Comparison of ENCODE assay signal across 8 cellular contexts in the genomic region with DNA sequence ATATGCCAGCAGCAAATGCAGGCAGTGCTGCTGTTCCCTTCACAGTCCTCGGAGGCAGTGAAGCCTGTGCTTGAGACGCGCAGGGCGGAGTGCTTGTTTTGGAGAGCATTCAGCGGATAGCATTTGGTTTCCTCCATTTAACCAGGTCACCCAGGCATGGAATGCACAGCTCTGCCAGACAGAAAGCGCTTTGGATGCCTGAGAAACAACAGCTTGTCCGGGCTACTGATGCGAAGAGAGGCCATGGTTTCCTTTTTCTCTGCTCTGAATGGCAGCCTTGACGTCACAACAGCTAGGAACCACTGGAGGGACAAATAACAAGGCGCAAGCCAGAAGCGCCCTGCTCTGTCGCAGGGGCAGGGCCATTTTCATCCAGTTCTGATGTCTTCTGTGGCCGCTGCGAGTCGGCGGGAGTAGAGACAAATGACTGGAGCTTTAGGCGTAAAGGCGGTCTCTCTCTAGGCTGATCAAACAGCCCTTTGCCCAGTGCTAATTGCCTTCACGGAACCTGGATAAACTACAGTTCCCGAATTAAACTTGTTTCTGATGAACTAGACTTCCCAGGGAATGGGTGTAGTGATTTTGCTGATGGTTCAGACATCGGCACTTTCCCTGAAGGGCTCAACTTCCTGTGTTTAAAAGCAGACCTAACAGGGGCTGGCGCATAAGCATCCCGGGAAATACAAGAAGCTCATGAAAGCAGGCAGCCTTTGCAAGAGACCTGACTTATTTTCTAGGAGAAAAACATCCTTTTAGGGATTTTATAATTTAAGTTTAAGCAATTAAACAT.
DNase-seq lines count a peak whose midpoint lies in the region; ATAC-seq and TF ChIP-seq lines count a peak whose summit lies in the region.

No MANE protein-coding gene starts in this region.

- no peaks in the 10 kb centered on the region for H3K9me3 ChIP-seq in stomach

- peaks cover 0 to 12% (median 0%) of the 10 kb centered on the region in 4 donors for H3K36me3 ChIP-seq in stomach

- no peak overlapping the region for H3K4me3 Mint-ChIP-seq in activated CD8-positive, alpha-beta memory T cell treated with anti-CD3 and anti-CD28 coated beads, Interleukin-2, amount 10 ng/mL, durations not matched to agents 7 days and 5 days

- H3K27me3 ChIP-seq in layer of hippocampus (ENCODE audit: control insufficient read depth, insufficient read depth, low read length) (no peaks in the 10 kb centered on the region), stomach (no peaks in the 10 kb centered on the region)

- H3K36me3 Mint-ChIP-seq in activated CD8-positive, alpha-beta memory T cell treated with anti-CD3 and anti-CD28 coated beads, Interleukin-2, amount 10 ng/mL, durations not matched to agents 7 days and 5 days: peaks cover 51% of the 10 kb centered on the region

- H3K4me3 ChIP-seq in astrocyte of the spinal cord (ENCODE audit: low read depth, low read length) (peak overlapping the region; percentile 25), stomach (peak overlapping the region; percentile 9 to 15 (median 12))

- no peaks in the 10 kb centered on the region for H3K27me3 Mint-ChIP-seq in activated CD8-positive, alpha-beta memory T cell treated with anti-CD3 and anti-CD28 coated beads, Interleukin-2, amount 10 ng/mL, durations not matched to agents 7 days and 5 days

- no peak for ATAC-seq in activated CD8-positive, alpha-beta memory T cell treated with anti-CD3 and anti-CD28 coated beads, Interleukin-2, amount 10 ng/mL, durations not matched to agents 7 days and 5 days
- no peak for ATAC-seq in GM21423 (IDR thresholded peaks at IDR 0.05; ENCODE audit: unreplicated experiment)
- ATAC-seq in HG03565 (IDR thresholded peaks at IDR 0.05; ENCODE audit: unreplicated experiment): no peak
- ATAC-seq in GM21576 (IDR thresholded peaks at IDR 0.05; ENCODE audit: unreplicated experiment): no peak

- peak overlapping the region; percentile 71 for H3K27ac Mint-ChIP-seq in activated CD8-positive, alpha-beta memory T cell treated with anti-CD3 and anti-CD28 coated beads, Interleukin-2, amount 10 ng/mL, durations not matched to agents 7 days and 5 days

- TF ChIP-seq CTCF in astrocyte of the spinal cord (IDR thresholded peaks at IDR 0.05; ENCODE audit: low read depth, low read length) (peak; percentile 11), stomach (IDR thresholded peaks at IDR 0.05) (no peak)

- intact Hi-C loops in stomach (cut with DNase I; ENCODE audit: low total_unique reads): no loop called here

- H3K4me1 Mint-ChIP-seq in activated CD8-positive, alpha-beta memory T cell treated with anti-CD3 and anti-CD28 coated beads, Interleukin-2, amount 10 ng/mL, durations not matched to agents 7 days and 5 days: peaks cover 86% of the 10 kb centered on the region

- TF ChIP-seq POLR2A in stomach (IDR thresholded peaks at IDR 0.05): no peak

- peaks cover 56 to 98% (median 83%) of the 10 kb centered on the region in 4 donors for H3K4me1 ChIP-seq in stomach

- no peak for DNase-seq in activated CD8-positive, alpha-beta memory T cell treated with anti-CD3 and anti-CD28 coated beads, Interleukin-2, amount 10 ng/mL, durations not matched to agents 7 days and 5 days
- no peak for DNase-seq in activated CD8-positive, alpha-beta memory T cell treated with anti-CD3 and anti-CD28 coated beads, Interleukin-2, amount 50 U/mL, for 48 hours
- DNase-seq in astrocyte of the spinal cord (ENCODE audit: low read depth, low spot score) (peak; percentile 95), stomach (peak; percentile 64)

- TF ChIP-seq EP300 in stomach (IDR thresholded peaks at IDR 0.05): no peak

- no peaks in the 10 kb centered on the region for H3K9me3 Mint-ChIP-seq in activated CD8-positive, alpha-beta memory T cell treated with anti-CD3 and anti-CD28 coated beads, Interleukin-2, amount 10 ng/mL, durations not matched to agents 7 days and 5 days (ENCODE audit: low read depth)

- H3K27ac ChIP-seq in layer of hippocampus (ENCODE audit: low read depth, low read length): peak overlapping the region; percentile 87
- peak overlapping the region; percentile 29 to 93 (median 82) for H3K27ac ChIP-seq in stomach

- WGBS in stomach, 5 donors: 35 to 50% (median 48%) methylated on average over 23 of the region's 23 CpGs

- in situ Hi-C loops in astrocyte of the spinal cord (cut with HindIII; ENCODE audit: low sequenced_read_pairs): no loop called here

- CTCF ChIA-PET in activated CD8-positive, alpha-beta memory T cell treated with anti-CD3 and anti-CD28 coated beads, Interleukin-2, amount 10 ng/mL, durations not matched to agents 7 days and 5 days (lab: Charles Lee): interaction anchor here (1.1 to 3.3 kb wide), 4 partner anchors 8 to 25 kb away, joined by 3 to 14 read pairs (median 6); no protein-coding TSS in a partner anchor

Comparison
In these comparisons a context has a peak if more than half of its experiments do, and no peak if none do; other contexts are left out.
1. DNase-seq: peak in astrocyte of the spinal cord (single experiment) and stomach (single experiment); none in activated CD8-positive, alpha-beta memory T cell treated with anti-CD3 and anti-CD28 coated beads, Interleukin-2, amount 10 ng/mL, durations not matched to agents 7 days and 5 days (single experiment) and activated CD8-positive, alpha-beta memory T cell treated with anti-CD3 and anti-CD28 coated beads, Interleukin-2, amount 50 U/mL, for 48 hours (single experiment).